9 cellular contexts compared by ENCODE assay signal in genomic region chr18:51028201-51028805, GRCh38. TPM values are rescaled to one million over a fixed set of nuclear protein-coding genes. Genes with fewer than 3 reads are reported as not detected.
A peak's percentile ranks its signal among the peaks of the same experiment; 100 is the strongest.
DNase-seq lines count a peak whose midpoint lies in the region; ATAC-seq, FAIRE-seq and TF ChIP-seq lines count a peak whose summit lies in the region.
"Had no signal": no experiment of that assay in that cellular context is flagged by ENCODE, and none has a peak within 500 bp of the region (broad histone marks: within the 10 kb centered on the region; RNA-seq: fewer than 3 reads in every experiment).

No MANE protein-coding gene starts in this region.

- TF ChIP-seq POLR2A in A549 (IDR thresholded peaks at IDR 0.05; ENCODE audit: low read length) (no peak), stomach (IDR thresholded peaks at IDR 0.05) (no peak)

- H3K27me3 ChIP-seq in endocrine pancreas (ENCODE audit: control insufficient read depth, insufficient read depth, low read length) = no peaks in the 10 kb centered on the region
- no peaks in the 10 kb centered on the region for H3K27me3 ChIP-seq in stomach

- TF ChIP-seq CTCF in A549 (IDR thresholded peaks at IDR 0.05) (no peak), GM10266 (IDR thresholded peaks at IDR 0.05; ENCODE audit: control insufficient read depth, insufficient read depth, low read depth, missing control alignments) (peak; percentile 15), stomach (IDR thresholded peaks at IDR 0.05) (no peak)

- WGBS in A549 (ENCODE audit: missing lambda C conversion rate) = 85% methylated on average over 4 of the region's 4 CpGs
- WGBS in stomach, 5 donors = 78 to 84% (median 81%) methylated on average over 4 of the region's 4 CpGs

- no peak for TF ChIP-seq EP300 in A549 (IDR thresholded peaks at IDR 0.05)
- TF ChIP-seq EP300 in stomach (IDR thresholded peaks at IDR 0.05) = no peak

- H3K4me1 ChIP-seq in A549 = peaks cover 13% of the 10 kb centered on the region; the same call in 1 of the 3 replicates
- peaks cover 9% of the 10 kb centered on the region for H3K4me1 ChIP-seq in endocrine pancreas (ENCODE audit: control insufficient read depth, insufficient read depth, low read length)
- peaks cover 21 to 57% (median 40%) of the 10 kb centered on the region in 4 donors for H3K4me1 ChIP-seq in stomach

- intact Hi-C loops in stomach (cut with DNase I; ENCODE audit: low total_unique reads) = loop anchor here (10.0 kb wide), 2 partner anchors 64 to 214 kb away; partner anchors contain the start of gene ELAC1

- H3K4me3 ChIP-seq in A549 (no peak overlapping the region), endocrine pancreas (ENCODE audit: control insufficient read depth, insufficient read depth, low read length) (peak overlapping the region; percentile 93), stomach (no peak overlapping the region)

- H3K4me2 ChIP-seq in A549 = peak overlapping the region; percentile 71; the same call in 2 of the 3 replicates

- H3K9me3 ChIP-seq in A549 = no peaks in the 10 kb centered on the region
- H3K9me3 ChIP-seq in endocrine pancreas (ENCODE audit: control insufficient read depth, low read length) = no peaks in the 10 kb centered on the region
- H3K9me3 ChIP-seq in stomach = no peaks in the 10 kb centered on the region

- CTCF ChIA-PET in A549 (lab: Yijun Ruan, JAX) = interaction anchor here (1.1 to 1.5 kb wide), 3 partner anchors 12 to 209 kb away, joined by 3 to 4 read pairs (median 3); no protein-coding TSS in a partner anchor

- no peak for TF ChIP-seq RAD21 in A549 (conservative IDR thresholded peaks at IDR 0.05 in 1 of 2, IDR thresholded peaks at IDR 0.05 in 1 of 2)

- no peak for ATAC-seq in A549

- H3K27ac ChIP-seq in A549 = no peak overlapping the region
- peak overlapping the region in 1 of 5 donors; percentile 99 for H3K27ac ChIP-seq in stomach
- H3K27ac ChIP-seq: parathyroid adenoma had no signal

- FAIRE-seq in A549 (lab: Jason Lieb, UNC) = no peak

- DNase-seq in A549 (ENCODE audit: low read depth in 1 of 2, low spot score in 1 of 2) (peak in 1 of 2 experiments; percentile 24), GM10266 (ENCODE audit: extremely low spot score) (peak; percentile 18), NCI-H69 (lab: John Stamatoyannopoulos, UW) (peak; percentile 96), HuH-7.5 (ENCODE audit: low spot score) (no peak), stomach (no peak), NCI-H2196 treated with DMSO at 0.1 percent for 48 hours (lab: John Stamatoyannopoulos, UW; ENCODE audit: unreplicated experiment) (no peak)
- no peak for DNase-seq in central memory CD4-positive, alpha-beta T cell

- H3K36me3 ChIP-seq in endocrine pancreas (ENCODE audit: control insufficient read depth, insufficient read depth, low read length) (no peaks in the 10 kb centered on the region), stomach (peaks cover 0 to 14% (median 6%) of the 10 kb centered on the region in 4 donors)

- POLR2A ChIA-PET in A549 (lab: Yijun Ruan, JAX) = interaction anchor here (2.6 kb wide), 1 partner anchor 150 kb away, joined by 11 read pairs; the partner anchor contains the start of gene ME2

- no peak overlapping the region for H3K9ac ChIP-seq in endocrine pancreas (ENCODE audit: control insufficient read depth, insufficient read depth, low read length)
- H3K9ac ChIP-seq: parathyroid adenoma had no signal

TF ChIP-seq in A549, 52 proteins besides CTCF, POLR2A, EP300 and RAD21:
- TF ChIP-seq, protein P1, sequence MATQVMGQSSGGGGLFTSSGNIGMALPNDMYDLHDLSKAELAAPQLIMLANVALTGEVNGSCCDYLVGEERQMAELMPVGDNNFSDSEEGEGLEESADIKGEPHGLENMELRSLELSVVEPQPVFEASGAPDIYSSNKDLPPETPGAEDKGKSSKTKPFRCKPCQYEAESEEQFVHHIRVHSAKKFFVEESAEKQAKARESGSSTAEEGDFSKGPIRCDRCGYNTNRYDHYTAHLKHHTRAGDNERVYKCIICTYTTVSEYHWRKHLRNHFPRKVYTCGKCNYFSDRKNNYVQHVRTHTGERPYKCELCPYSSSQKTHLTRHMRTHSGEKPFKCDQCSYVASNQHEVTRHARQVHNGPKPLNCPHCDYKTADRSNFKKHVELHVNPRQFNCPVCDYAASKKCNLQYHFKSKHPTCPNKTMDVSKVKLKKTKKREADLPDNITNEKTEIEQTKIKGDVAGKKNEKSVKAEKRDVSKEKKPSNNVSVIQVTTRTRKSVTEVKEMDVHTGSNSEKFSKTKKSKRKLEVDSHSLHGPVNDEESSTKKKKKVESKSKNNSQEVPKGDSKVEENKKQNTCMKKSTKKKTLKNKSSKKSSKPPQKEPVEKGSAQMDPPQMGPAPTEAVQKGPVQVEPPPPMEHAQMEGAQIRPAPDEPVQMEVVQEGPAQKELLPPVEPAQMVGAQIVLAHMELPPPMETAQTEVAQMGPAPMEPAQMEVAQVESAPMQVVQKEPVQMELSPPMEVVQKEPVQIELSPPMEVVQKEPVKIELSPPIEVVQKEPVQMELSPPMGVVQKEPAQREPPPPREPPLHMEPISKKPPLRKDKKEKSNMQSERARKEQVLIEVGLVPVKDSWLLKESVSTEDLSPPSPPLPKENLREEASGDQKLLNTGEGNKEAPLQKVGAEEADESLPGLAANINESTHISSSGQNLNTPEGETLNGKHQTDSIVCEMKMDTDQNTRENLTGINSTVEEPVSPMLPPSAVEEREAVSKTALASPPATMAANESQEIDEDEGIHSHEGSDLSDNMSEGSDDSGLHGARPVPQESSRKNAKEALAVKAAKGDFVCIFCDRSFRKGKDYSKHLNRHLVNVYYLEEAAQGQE (IDR thresholded peaks at IDR 0.05) = no peak
- TF ChIP-seq CBX8 (IDR thresholded peaks at IDR 0.05) = no peak
- no peak for TF ChIP-seq ZC3H11A (IDR thresholded peaks at IDR 0.05)
- no peak for TF ChIP-seq ZSCAN20 (CRISPR knock-in tag; IDR thresholded peaks at IDR 0.05)

RNA-seq across cellular contexts. Expression of gene SMAD4, which starts 1.7 kb away (rescaled TPM):
- polyA plus RNA-seq in A549 (2011; rRNA removed) (90.0 and 107 TPM in 2 replicates), A549 (2017; fragmentation: RNase III; extraction: RNeasy Plus Mini Kit Qiagen cat#74134 plus additional on column Dnase treatment) (44.7 to 52.3 TPM (median 52.1 TPM) in 3 replicates), stomach (10 to 100 TPM; 10.4 to 34.8 (median 13.3) TPM)
- 25.9 and 28.8 TPM in 2 replicates for polyA plus RNA-seq in A549 (2012; cell fraction: cytosol; rRNA removed)
- 24.5 and 28.4 TPM in 2 replicates for polyA plus RNA-seq in A549 (2012; cell fraction: nucleus; rRNA removed)
- polyA minus RNA-seq in A549 (2011; rRNA and poly(A)+ RNA removed) = 57.5 and 65.9 TPM in 2 replicates
- total RNA-seq in stomach = 100 to 1,000 TPM in 3 of 5 donors, 10 to 100 TPM in 2; 42.0 to 184 (median 121) TPM

Comparison
In these comparisons a context has a peak if more than half of its experiments do, and no peak if none do; other contexts are left out.
1. DNase-seq: peak in GM10266 (single experiment) and NCI-H69 (single experiment); none in central memory CD4-positive, alpha-beta T cell (single experiment), HuH-7.5 (single experiment), stomach (single experiment) and NCI-H2196 treated with DMSO at 0.1 percent for 48 hours (single experiment).